8 cellular contexts compared by ENCODE assay signal in the genomic region with DNA sequence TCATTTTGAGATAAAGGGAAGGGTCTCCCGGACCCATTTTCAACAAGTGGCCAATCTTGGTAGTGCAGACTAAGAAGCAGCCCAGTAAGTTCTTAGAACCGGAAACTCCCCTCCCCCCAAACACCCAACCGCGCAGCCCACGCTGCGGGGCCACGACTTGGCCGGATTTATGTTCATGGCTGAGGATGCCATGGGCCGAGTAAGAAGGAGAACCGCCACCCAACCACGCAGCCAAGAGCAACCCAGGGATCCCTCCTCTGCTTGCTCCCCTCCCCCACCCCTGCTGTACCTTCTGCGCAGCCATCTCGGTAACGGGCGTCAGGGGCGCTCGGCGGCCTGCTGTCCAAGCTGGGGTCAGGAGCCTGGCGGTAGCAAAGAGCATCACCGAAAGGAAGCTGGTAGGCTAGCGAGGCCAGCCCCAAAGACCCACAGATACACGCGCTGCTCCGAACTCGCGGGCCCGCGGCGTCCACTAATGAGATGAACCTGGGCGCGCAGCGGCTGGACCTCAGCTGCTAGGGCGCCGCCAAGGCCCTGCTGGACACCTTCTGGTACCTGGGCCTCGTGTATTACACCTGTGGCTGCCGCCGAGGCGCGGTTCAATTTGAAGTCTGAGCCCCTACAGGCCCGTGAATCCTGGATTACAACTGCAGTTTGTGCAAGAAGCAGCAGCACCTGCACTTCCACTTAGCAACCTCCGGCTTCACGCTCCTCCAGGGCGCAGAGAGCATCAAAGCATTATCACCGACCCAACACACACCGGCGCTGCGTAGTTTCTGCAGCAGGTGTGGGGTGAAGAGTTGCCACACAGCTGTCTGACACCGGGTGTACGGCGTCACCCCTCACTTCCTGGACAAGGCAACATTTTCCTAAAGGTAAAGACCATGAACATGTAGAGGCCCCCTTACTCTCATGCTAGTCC.
DNase-seq lines count a peak whose midpoint lies in the region; ATAC-seq and FAIRE-seq lines count a peak whose summit lies in the region.

No MANE protein-coding gene starts in this region.

- peak; percentile 28 for DNase-seq in Daoy (ENCODE audit: low read depth)
- DNase-seq in SK-MEL-5 (ENCODE audit: low read depth, low spot score) = peak; percentile 26
- DNase-seq in anterior cingulate cortex (lab: John Stamatoyannopoulos, UW) = peak in 30 of 58 donors; percentile 1 to 56 (median 14)
- peak; percentile 51 for DNase-seq in stimulated activated CD4-positive, alpha-beta T cell treated with anti-CD3 and anti-CD28 coated beads, Interleukin-4, amount 100 ng/mL, for 24 hours
- DNase-seq in COLO668 (lab: John Stamatoyannopoulos, UW; ENCODE audit: unreplicated experiment) = no peak
- DNase-seq in KG1 (lab: John Stamatoyannopoulos, UW) = no peak

- in situ Hi-C loops in SK-MEL-5 (cut with HindIII; ENCODE audit: low pct_unique_long_range_greater_than_20kb, low sequenced_read_pairs) = no loop called here

- FAIRE-seq in islet of Langerhans (lab: Jason Lieb, UNC) = peak; percentile 66

- no peak for ATAC-seq in GM19023 (IDR thresholded peaks at IDR 0.05; ENCODE audit: unreplicated experiment)

Comparison
In these comparisons a context has a peak if more than half of its experiments do, and no peak if none do; other contexts are left out.
1. DNase-seq: peak in Daoy (single experiment), SK-MEL-5 (single experiment), anterior cingulate cortex (30 of 58) and stimulated activated CD4-positive, alpha-beta T cell treated with anti-CD3 and anti-CD28 coated beads, Interleukin-4, amount 100 ng/mL, for 24 hours (single experiment); none in COLO668 (single experiment) and KG1 (single experiment).